In the genomic region with DNA sequence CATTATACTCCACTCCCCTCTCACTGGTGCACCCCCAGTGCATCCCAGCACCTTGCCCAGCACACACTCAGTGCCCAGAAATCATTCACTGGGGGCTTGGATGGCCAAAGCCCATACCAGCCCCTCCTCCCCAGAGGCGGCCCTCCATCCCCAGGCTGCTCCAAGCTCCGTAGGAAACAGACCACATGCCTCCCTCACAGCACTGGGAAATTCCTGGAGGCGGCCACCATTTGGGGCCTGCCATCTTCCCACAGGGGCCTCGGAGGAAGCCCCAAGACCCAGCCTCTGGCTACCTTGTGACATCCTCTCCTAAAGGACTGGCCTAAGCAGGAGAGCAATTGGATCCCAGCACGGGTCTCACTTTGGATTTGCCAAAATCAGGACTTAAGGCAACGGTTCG, we compare ENCODE assay signal across 19 cellular contexts. TPM values are rescaled to one million over a fixed set of nuclear protein-coding genes. Genes with fewer than 3 reads are reported as not detected.
DNase-seq lines count a peak whose midpoint lies in the region; ATAC-seq and TF ChIP-seq lines count a peak whose summit lies in the region.
"Had no signal": no experiment of that assay in that cellular context is flagged by ENCODE, and none has a peak within 500 bp of the region (broad histone marks: within the 10 kb centered on the region; RNA-seq: fewer than 3 reads in every experiment).

No MANE protein-coding gene starts in this region.

- TF ChIP-seq CTCF in Caco-2 (IDR thresholded peaks at IDR 0.05; ENCODE audit: insufficient read depth in 1 of 2, low read depth in 1 of 2, low read length in 1 of 2, severe bottlenecking in 1 of 2, unreplicated experiment in 1 of 2): no peak
- no peak for TF ChIP-seq CTCF in VCaP (conservative IDR thresholded peaks at IDR 0.05)
- no peak for TF ChIP-seq CTCF in progenitor cell of endocrine pancreas (IDR thresholded peaks at IDR 0.05; ENCODE audit: unreplicated experiment)

- H3K4me1 Mint-ChIP-seq in Caco-2 (ENCODE audit: low read depth, unreplicated experiment) (peaks cover 57% of the 10 kb centered on the region), progenitor cell of endocrine pancreas (ENCODE audit: low read depth) (peaks cover 62% of the 10 kb centered on the region)
- H3K4me1 Mint-ChIP-seq: GM23338, H9 had no signal

- H3K27ac ChIP-seq in VCaP: peak overlapping the region; percentile 92

- H3K27me3 Mint-ChIP-seq in Caco-2 (ENCODE audit: insufficient read depth, unreplicated experiment): no peaks in the 10 kb centered on the region
- no peaks in the 10 kb centered on the region for H3K27me3 Mint-ChIP-seq in progenitor cell of endocrine pancreas
- H3K27me3 Mint-ChIP-seq: CD4-positive, alpha-beta memory T cell had no signal

- no peaks in the 10 kb centered on the region for H3K27me3 ChIP-seq in Caco-2 (replicated peaks; ENCODE audit: control insufficient read depth, insufficient read depth, low read length)

- CTCF ChIA-PET in Caco-2 (lab: Charles Lee): no interaction called here

- POLR2A ChIA-PET in Caco-2 (lab: Charles Lee): interaction anchor here (1.0 kb wide), 1 partner anchor 164 kb away, joined by 3 read pairs; no protein-coding TSS in a partner anchor

- H3K36me3 Mint-ChIP-seq in Caco-2 (ENCODE audit: insufficient read depth, unreplicated experiment) (peaks cover 12% of the 10 kb centered on the region), progenitor cell of endocrine pancreas (ENCODE audit: insufficient read depth) (no peaks in the 10 kb centered on the region)
- H3K36me3 Mint-ChIP-seq: CD4-positive, alpha-beta memory T cell had no signal

- no peaks in the 10 kb centered on the region for H3K36me3 ChIP-seq in Caco-2 (ENCODE audit: control insufficient read depth, insufficient read depth, low read length)

- intact Hi-C loops in Caco-2 (cut with micrococcal nuclease; ENCODE audit: unreplicated experiment): no loop called here

- DNase-seq in Caco-2 (no peak), progenitor cell of endocrine pancreas (ENCODE audit: low spot score, unreplicated experiment) (no peak), kidney tubule cell (ENCODE audit: low spot score) (no peak)
- no peak for DNase-seq in NK-92 treated with Interleukin-12 subunit alpha and Interleukin-12 subunit beta, amount 100 ng/mL, for 24 hours (lab: John Stamatoyannopoulos, UW)
- DNase-seq: C1 segment of cervical spinal cord; CD4-positive, alpha-beta memory T cell; COR-L47; DMS79; EL; GDM1; H9 had no signal

- no peak overlapping the region for H3K4me3 Mint-ChIP-seq in Caco-2 (ENCODE audit: unreplicated experiment)
- no peak overlapping the region for H3K4me3 Mint-ChIP-seq in progenitor cell of endocrine pancreas (ENCODE audit: low read depth)
- H3K4me3 Mint-ChIP-seq: CD4-positive, alpha-beta memory T cell; GM23338; H9 had no signal

- H3K27ac Mint-ChIP-seq in Caco-2 (ENCODE audit: unreplicated experiment) (peak overlapping the region; percentile 9), progenitor cell of endocrine pancreas (peak overlapping the region; percentile 86)
- H3K27ac Mint-ChIP-seq: GM23338, H9 had no signal

- H3K9me3 ChIP-seq in Caco-2: no peaks in the 10 kb centered on the region

- BruUV-seq in Caco-2 (replicated peaks; lab: Mats Ljungman, UMichigan): no TSS peak

- H3K4me1 ChIP-seq in Caco-2: peaks cover 66% of the 10 kb centered on the region

- peaks cover 6% of the 10 kb centered on the region for H3K9me3 Mint-ChIP-seq in Caco-2 (ENCODE audit: unreplicated experiment)
- H3K9me3 Mint-ChIP-seq in progenitor cell of endocrine pancreas (ENCODE audit: low read depth): no peaks in the 10 kb centered on the region

- no peak overlapping the region for H3K4me3 ChIP-seq in Caco-2 (ENCODE audit: low read depth, low read length)
- H3K4me3 ChIP-seq: GM12878, GM23338 had no signal

- no peak for ATAC-seq in HG03457 (IDR thresholded peaks at IDR 0.05; ENCODE audit: unreplicated experiment)
- ATAC-seq: GM12878, GM23338, HCT116 had no signal

RNA-seq across cellular contexts. Expression of a gene that starts 49.7 kb away (rescaled TPM):
- total RNA-seq in Caco-2 (2022) (not detected in 2 replicates), progenitor cell of endocrine pancreas (not detected in 2 replicates)
- total RNA-seq: A172; A673; CD4-positive, alpha-beta memory T cell; GM12878; GM23338; H4; H9 had no signal
